In genomic region chr11:128431931-128432330, GRCh38 we compare ENCODE assay signal across 20 cellular contexts.
"Had no signal": no experiment of that assay in that cellular context is flagged by ENCODE, and none has a peak within 500 bp of the region (broad histone marks: within the 10 kb centered on the region; RNA-seq: fewer than 3 reads in every experiment).

No MANE protein-coding gene starts in this region.

- DNase-seq: IMR-90, Karpas-422, KG1, MG63, NCI-H1092, NCI-H1105 treated with DMSO at 0.1 percent for 48 hours, NCI-H1417 treated with DMSO at 0.1 percent for 48 hours, NCI-H146, NCI-H1694 treated with DMSO at 0.1 percent for 48 hours, NCI-H2029, NCI-H2081 treated with DMSO at 0.1 percent for 48 hours, NCI-H2171, NCI-H226, NCI-H446, NCI-H510A, NCI-H524 treated with DMSO at 0.1 percent for 48 hours, NCI-H69, NCI-H774, SHP77 had no signal

- ATAC-seq: SK-N-SH treated with all-trans-retinoic acid at 6 μM for 48 hours had no signal
